ENCODE assay signal across 1 cellular context in genomic region chr22:19962246-19962908, GRCh38.
TF ChIP-seq lines count a peak whose summit lies in the region.

No MANE protein-coding gene starts in this region.

TF ChIP-seq in GM12878, 131 proteins besides CTCF, POLR2A, EP300 and RAD21:
- TF ChIP-seq JUND (IDR thresholded peaks at IDR 0.05; ENCODE audit: low read depth, low read length): no peak
- TF ChIP-seq TBL1XR1 (IDR thresholded peaks at IDR 0.05; ENCODE audit: low read depth, low read length): no peak
- TF ChIP-seq, protein P1, sequence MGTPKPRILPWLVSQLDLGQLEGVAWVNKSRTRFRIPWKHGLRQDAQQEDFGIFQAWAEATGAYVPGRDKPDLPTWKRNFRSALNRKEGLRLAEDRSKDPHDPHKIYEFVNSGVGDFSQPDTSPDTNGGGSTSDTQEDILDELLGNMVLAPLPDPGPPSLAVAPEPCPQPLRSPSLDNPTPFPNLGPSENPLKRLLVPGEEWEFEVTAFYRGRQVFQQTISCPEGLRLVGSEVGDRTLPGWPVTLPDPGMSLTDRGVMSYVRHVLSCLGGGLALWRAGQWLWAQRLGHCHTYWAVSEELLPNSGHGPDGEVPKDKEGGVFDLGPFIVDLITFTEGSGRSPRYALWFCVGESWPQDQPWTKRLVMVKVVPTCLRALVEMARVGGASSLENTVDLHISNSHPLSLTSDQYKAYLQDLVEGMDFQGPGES (IDR thresholded peaks at IDR 0.05): no peak
- TF ChIP-seq, protein P2, sequence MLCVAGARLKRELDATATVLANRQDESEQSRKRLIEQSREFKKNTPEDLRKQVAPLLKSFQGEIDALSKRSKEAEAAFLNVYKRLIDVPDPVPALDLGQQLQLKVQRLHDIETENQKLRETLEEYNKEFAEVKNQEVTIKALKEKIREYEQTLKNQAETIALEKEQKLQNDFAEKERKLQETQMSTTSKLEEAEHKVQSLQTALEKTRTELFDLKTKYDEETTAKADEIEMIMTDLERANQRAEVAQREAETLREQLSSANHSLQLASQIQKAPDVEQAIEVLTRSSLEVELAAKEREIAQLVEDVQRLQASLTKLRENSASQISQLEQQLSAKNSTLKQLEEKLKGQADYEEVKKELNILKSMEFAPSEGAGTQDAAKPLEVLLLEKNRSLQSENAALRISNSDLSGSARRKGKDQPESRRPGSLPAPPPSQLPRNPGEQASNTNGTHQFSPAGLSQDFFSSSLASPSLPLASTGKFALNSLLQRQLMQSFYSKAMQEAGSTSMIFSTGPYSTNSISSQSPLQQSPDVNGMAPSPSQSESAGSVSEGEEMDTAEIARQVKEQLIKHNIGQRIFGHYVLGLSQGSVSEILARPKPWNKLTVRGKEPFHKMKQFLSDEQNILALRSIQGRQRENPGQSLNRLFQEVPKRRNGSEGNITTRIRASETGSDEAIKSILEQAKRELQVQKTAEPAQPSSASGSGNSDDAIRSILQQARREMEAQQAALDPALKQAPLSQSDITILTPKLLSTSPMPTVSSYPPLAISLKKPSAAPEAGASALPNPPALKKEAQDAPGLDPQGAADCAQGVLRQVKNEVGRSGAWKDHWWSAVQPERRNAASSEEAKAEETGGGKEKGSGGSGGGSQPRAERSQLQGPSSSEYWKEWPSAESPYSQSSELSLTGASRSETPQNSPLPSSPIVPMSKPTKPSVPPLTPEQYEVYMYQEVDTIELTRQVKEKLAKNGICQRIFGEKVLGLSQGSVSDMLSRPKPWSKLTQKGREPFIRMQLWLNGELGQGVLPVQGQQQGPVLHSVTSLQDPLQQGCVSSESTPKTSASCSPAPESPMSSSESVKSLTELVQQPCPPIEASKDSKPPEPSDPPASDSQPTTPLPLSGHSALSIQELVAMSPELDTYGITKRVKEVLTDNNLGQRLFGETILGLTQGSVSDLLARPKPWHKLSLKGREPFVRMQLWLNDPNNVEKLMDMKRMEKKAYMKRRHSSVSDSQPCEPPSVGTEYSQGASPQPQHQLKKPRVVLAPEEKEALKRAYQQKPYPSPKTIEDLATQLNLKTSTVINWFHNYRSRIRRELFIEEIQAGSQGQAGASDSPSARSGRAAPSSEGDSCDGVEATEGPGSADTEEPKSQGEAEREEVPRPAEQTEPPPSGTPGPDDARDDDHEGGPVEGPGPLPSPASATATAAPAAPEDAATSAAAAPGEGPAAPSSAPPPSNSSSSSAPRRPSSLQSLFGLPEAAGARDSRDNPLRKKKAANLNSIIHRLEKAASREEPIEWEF (IDR thresholded peaks at IDR 0.05; ENCODE audit: insufficient replicate concordance, low read depth, low read length): no peak
- no peak for TF ChIP-seq SUZ12 (IDR thresholded peaks at IDR 0.05; ENCODE audit: unreplicated experiment)
- TF ChIP-seq BACH1 (IDR thresholded peaks at IDR 0.05; ENCODE audit: borderline replicate concordance): no peak
- no peak for TF ChIP-seq NR2C1 (IDR thresholded peaks at IDR 0.05)
- TF ChIP-seq E2F8 (IDR thresholded peaks at IDR 0.05; ENCODE audit: low read depth, partially characterized antibody): no peak
- no peak for TF ChIP-seq NRF1 (conservative IDR thresholded peaks at IDR 0.05; ENCODE audit: low read depth, low read length)
